In genomic region chr19:53868892-53869804, GRCh38 we compare ENCODE assay signal across 8 cellular contexts. TPM values are rescaled to one million over a fixed set of nuclear protein-coding genes. Genes with fewer than 3 reads are reported as not detected.
DNase-seq lines count a peak whose midpoint lies in the region; ATAC-seq and TF ChIP-seq lines count a peak whose summit lies in the region.

No MANE protein-coding gene starts in this region.

- H3K36me3 ChIP-seq in Caco-2 (ENCODE audit: control insufficient read depth, insufficient read depth, low read length) (peaks cover 3% of the 10 kb centered on the region), GM23248 (ENCODE audit: low read depth) (0 out of 2 replicates have a peak, but pooled peaks cover 10% of the 10 kb centered on the region)

- POLR2A ChIA-PET in Caco-2 (lab: Charles Lee): interaction anchor here (0.8 to 2.4 kb wide), 3 partner anchors 10 to 268 kb away, joined by 4 to 37 read pairs (median 26); partner anchors contain the start of genes CNOT3 and PRKCG

- H3K4me3 Mint-ChIP-seq in Caco-2 (ENCODE audit: unreplicated experiment): peak overlapping the region; percentile 97
- peak overlapping the region; percentile 86 for H3K4me3 Mint-ChIP-seq in activated CD4-positive, alpha-beta T cell treated with anti-CD3 and anti-CD28 coated beads, Interleukin-2, amount 10 ng/mL, durations not matched to agents 24 days and 14 days

- intact Hi-C loops in Caco-2 (cut with micrococcal nuclease; ENCODE audit: unreplicated experiment): loop anchor here (1.0 to 5.0 kb wide), 2 partner anchors 10 to 268 kb away; partner anchors contain the start of gene CNOT3
- intact Hi-C loops in activated CD4-positive, alpha-beta T cell treated with anti-CD3 and anti-CD28 coated beads, Interleukin-2, amount 10 ng/mL, durations not matched to agents 24 days and 14 days (cut with micrococcal nuclease): loop anchor here (1.0 to 5.0 kb wide), 7 partner anchors 10 to 1297 kb away; partner anchors contain the start of genes LENG9, NDUFA3, OSCAR and ZNF331

- peak overlapping the region; percentile 100 for H3K9ac ChIP-seq in GM23248

- BruUV-seq in Caco-2 (replicated peaks; lab: Mats Ljungman, UMichigan): no TSS peak

- H3K36me3 Mint-ChIP-seq in Caco-2 (ENCODE audit: insufficient read depth, unreplicated experiment): peaks cover 73% of the 10 kb centered on the region
- peaks cover 25% of the 10 kb centered on the region for H3K36me3 Mint-ChIP-seq in activated CD4-positive, alpha-beta T cell treated with anti-CD3 and anti-CD28 coated beads, Interleukin-2, amount 10 ng/mL, durations not matched to agents 24 days and 14 days (ENCODE audit: low read depth)

- H2AFZ ChIP-seq in GM23248: no peak overlapping the region

- in situ Hi-C loops in GM23248 (cut with MboI): no loop called here

- H3K9me2 ChIP-seq in GM23248 (ENCODE audit: insufficient read depth): no peaks in the 10 kb centered on the region

- H3K4me2 ChIP-seq in GM23248 (ENCODE audit: unreplicated experiment): peak overlapping the region; percentile 89

- TF ChIP-seq CTCF in Caco-2 (IDR thresholded peaks at IDR 0.05; ENCODE audit: insufficient read depth in 1 of 2, low read depth in 1 of 2, low read length in 1 of 2, severe bottlenecking in 1 of 2, unreplicated experiment in 1 of 2): peak in 1 of 2 experiments; percentile 25

- CTCF ChIA-PET in Caco-2 (lab: Charles Lee): interaction anchor here (0.9 to 2.8 kb wide), 4 partner anchors 10 to 161 kb away, joined by 3 to 29 read pairs (median 9); partner anchors contain the start of gene PRKCG

- H4K20me1 ChIP-seq in GM23248 (ENCODE audit: insufficient read depth): no peaks in the 10 kb centered on the region

- H3K4me3 ChIP-seq in Caco-2 (ENCODE audit: low read depth, low read length) (peak overlapping the region; percentile 99), GM23248 (peak overlapping the region; percentile 93)

- no peaks in the 10 kb centered on the region for H3K27me3 Mint-ChIP-seq in Caco-2 (ENCODE audit: insufficient read depth, unreplicated experiment)
- H3K27me3 Mint-ChIP-seq in activated CD4-positive, alpha-beta T cell treated with anti-CD3 and anti-CD28 coated beads, Interleukin-2, amount 10 ng/mL, durations not matched to agents 24 days and 14 days: no peaks in the 10 kb centered on the region

- H3K27ac ChIP-seq in GM23248 (peak overlapping the region; percentile 94), cingulate gyrus (ENCODE audit: low read depth, low read length) (peak overlapping the region; percentile 81)

- H3K9me3 ChIP-seq in Caco-2: no peaks in the 10 kb centered on the region
- no peaks in the 10 kb centered on the region for H3K9me3 ChIP-seq in GM23248 (ENCODE audit: low read depth)

- H3K9me3 Mint-ChIP-seq in Caco-2 (ENCODE audit: unreplicated experiment): no peaks in the 10 kb centered on the region
- H3K9me3 Mint-ChIP-seq in activated CD4-positive, alpha-beta T cell treated with anti-CD3 and anti-CD28 coated beads, Interleukin-2, amount 10 ng/mL, durations not matched to agents 24 days and 14 days: no peaks in the 10 kb centered on the region

- DNase-seq in Caco-2 (peak; percentile 91 to 95), GM23248 (peak; percentile 93), NCI-H1930 (lab: John Stamatoyannopoulos, UW) (peak; percentile 73 to 75), left kidney (ENCODE audit: low read depth, low spot score) (peak; percentile 95)
- peak; percentile 98 for DNase-seq in activated CD4-positive, alpha-beta T cell treated with anti-CD3 and anti-CD28 coated beads, Interleukin-2, amount 10 ng/mL, durations not matched to agents 24 days and 14 days
- peak; percentile 83 for DNase-seq in stimulated activated CD4-positive, alpha-beta T cell treated with anti-CD3 and anti-CD28 coated beads, Interleukin-1b, Interleukin-23, amount 100 ng/mL, for 48 hours

- peaks cover 40% of the 10 kb centered on the region for H3K4me1 Mint-ChIP-seq in Caco-2 (ENCODE audit: low read depth, unreplicated experiment)
- H3K4me1 Mint-ChIP-seq in activated CD4-positive, alpha-beta T cell treated with anti-CD3 and anti-CD28 coated beads, Interleukin-2, amount 10 ng/mL, durations not matched to agents 24 days and 14 days: peaks cover 52% of the 10 kb centered on the region

- H3K27ac Mint-ChIP-seq in Caco-2 (ENCODE audit: unreplicated experiment): peak overlapping the region; percentile 100
- peak overlapping the region; percentile 92 for H3K27ac Mint-ChIP-seq in activated CD4-positive, alpha-beta T cell treated with anti-CD3 and anti-CD28 coated beads, Interleukin-2, amount 10 ng/mL, durations not matched to agents 24 days and 14 days

- peaks cover 33% of the 10 kb centered on the region for H3F3A ChIP-seq in GM23248 (ENCODE audit: insufficient read depth)

- 1% methylated on average over 39 to 59 of the region's 75 CpGs for WGBS in GM23248 (ENCODE audit: low coverage in 1 of 2, low lambda C conversion rate in 2 of 2, missing lambda C conversion rate in 2 of 2), 2 experiments

- H3K79me2 ChIP-seq in GM23248 (ENCODE audit: insufficient read depth): peaks cover 58% of the 10 kb centered on the region

- no peaks in the 10 kb centered on the region for H3K27me3 ChIP-seq in Caco-2 (replicated peaks; ENCODE audit: control insufficient read depth, insufficient read depth, low read length)
- H3K27me3 ChIP-seq in GM23248 (replicated peaks; ENCODE audit: insufficient read depth): no peaks in the 10 kb centered on the region

- no peak for ATAC-seq in HG03565 (IDR thresholded peaks at IDR 0.05; ENCODE audit: unreplicated experiment)

- H3K4me1 ChIP-seq in Caco-2 (peaks cover 29% of the 10 kb centered on the region), GM23248 (ENCODE audit: insufficient read depth) (peaks cover 23% of the 10 kb centered on the region)

RNA-seq across cellular contexts. Expression of gene MYADM, which starts 1.5 kb away (rescaled TPM):
- total RNA-seq in Caco-2 (2022): 115 and 132 TPM in 2 replicates
- total RNA-seq in GM23248 (2014; rRNA removed; shearing (Covaris generic)): 74.8 and 85.9 TPM in 2 replicates
- 222 and 226 TPM in 2 replicates for polyA plus RNA-seq in GM23248 (2016; fragmentation: Nextera tagmentation; extraction: Ambion mirVana)
- total RNA-seq in activated CD4-positive, alpha-beta T cell treated with anti-CD3 and anti-CD28 coated beads, Interleukin-2, amount 10 ng/mL, durations not matched to agents 24 days and 14 days: 65.6 and 69.0 TPM in 2 replicates

RNA-seq across cellular contexts. Expression of gene PRKCG, which starts 12.8 kb away (rescaled TPM):
- 1.7 and 2.6 TPM in 2 replicates for total RNA-seq in Caco-2 (2022)
- not detected in 2 replicates for total RNA-seq in GM23248 (2014; rRNA removed; shearing (Covaris generic))
- not detected in 2 replicates for polyA plus RNA-seq in GM23248 (2016; fragmentation: Nextera tagmentation; extraction: Ambion mirVana)
- total RNA-seq in activated CD4-positive, alpha-beta T cell treated with anti-CD3 and anti-CD28 coated beads, Interleukin-2, amount 10 ng/mL, durations not matched to agents 24 days and 14 days: not detected in 2 replicates

RNA-seq across cellular contexts. Expression of gene CACNG7, which starts 39.9 kb away (rescaled TPM):
- not detected in 2 replicates for total RNA-seq in Caco-2 (2022)
- total RNA-seq in GM23248 (2014; rRNA removed; shearing (Covaris generic)): not detected in 2 replicates
- polyA plus RNA-seq in GM23248 (2016; fragmentation: Nextera tagmentation; extraction: Ambion mirVana): not detected in 2 replicates
- total RNA-seq in activated CD4-positive, alpha-beta T cell treated with anti-CD3 and anti-CD28 coated beads, Interleukin-2, amount 10 ng/mL, durations not matched to agents 24 days and 14 days: not detected in 2 replicates

RNA-seq across cellular contexts. Expression of gene NLRP12, which starts 45.0 kb away (rescaled TPM):
- not detected in 2 replicates for total RNA-seq in Caco-2 (2022)
- total RNA-seq in GM23248 (2014; rRNA removed; shearing (Covaris generic)): not detected in 2 replicates
- polyA plus RNA-seq in GM23248 (2016; fragmentation: Nextera tagmentation; extraction: Ambion mirVana): not detected in 2 replicates
- total RNA-seq in activated CD4-positive, alpha-beta T cell treated with anti-CD3 and anti-CD28 coated beads, Interleukin-2, amount 10 ng/mL, durations not matched to agents 24 days and 14 days: not detected in 2 replicates
